ENCODE assay signal across 3 cellular contexts in the genomic region with DNA sequence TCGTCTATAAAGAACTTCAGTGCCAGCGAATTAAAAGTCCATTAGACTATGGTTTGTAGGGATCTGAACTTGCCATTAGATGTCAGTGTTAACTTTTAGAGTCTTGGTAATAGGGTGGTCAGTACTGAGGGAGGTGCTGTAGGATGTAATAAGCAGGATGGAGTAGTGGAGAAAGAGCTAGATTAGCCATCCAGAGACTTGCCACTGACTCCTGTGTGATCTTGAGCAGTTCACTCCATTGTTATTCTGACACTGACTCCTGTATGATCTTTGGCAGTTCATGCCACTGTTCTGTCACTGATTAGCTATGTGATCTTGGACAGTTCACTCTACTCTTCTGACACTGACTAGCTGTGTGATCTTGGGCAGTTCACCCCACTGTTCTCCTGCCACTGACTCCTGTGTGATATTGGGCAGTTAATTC.
TF ChIP-seq lines count a peak whose summit lies in the region.

No MANE protein-coding gene starts in this region.

TF ChIP-seq in A549, 52 proteins besides CTCF, POLR2A, EP300 and RAD21 (continued from another document and continues in another):
- TF ChIP-seq E2F6 (IDR thresholded peaks at IDR 0.05; ENCODE audit: borderline replicate concordance, low read depth) (no peak), NPAS2 (CRISPR knock-in tag; IDR thresholded peaks at IDR 0.05; ENCODE audit: borderline replicate concordance) (no peak), CBX2 (IDR thresholded peaks at IDR 0.05; ENCODE audit: borderline replicate concordance, low read depth) (no peak), POLR2AphosphoS2 (conservative IDR thresholded peaks at IDR 0.05; ENCODE audit: low read length) (no peak), RNF2 (IDR thresholded peaks at IDR 0.05; ENCODE audit: borderline replicate concordance, low read depth) (no peak), NR3C1 (IDR thresholded peaks at IDR 0.05) (no peak), USF2 (IDR thresholded peaks at IDR 0.05) (no peak), EHF (CRISPR knock-in tag; IDR thresholded peaks at IDR 0.05) (no peak), HOXB13 (CRISPR knock-in tag; IDR thresholded peaks at IDR 0.05; ENCODE audit: low read depth) (no peak), ZNF302 (CRISPR knock-in tag; IDR thresholded peaks at IDR 0.05) (no peak)
- TF ChIP-seq, protein P1, sequence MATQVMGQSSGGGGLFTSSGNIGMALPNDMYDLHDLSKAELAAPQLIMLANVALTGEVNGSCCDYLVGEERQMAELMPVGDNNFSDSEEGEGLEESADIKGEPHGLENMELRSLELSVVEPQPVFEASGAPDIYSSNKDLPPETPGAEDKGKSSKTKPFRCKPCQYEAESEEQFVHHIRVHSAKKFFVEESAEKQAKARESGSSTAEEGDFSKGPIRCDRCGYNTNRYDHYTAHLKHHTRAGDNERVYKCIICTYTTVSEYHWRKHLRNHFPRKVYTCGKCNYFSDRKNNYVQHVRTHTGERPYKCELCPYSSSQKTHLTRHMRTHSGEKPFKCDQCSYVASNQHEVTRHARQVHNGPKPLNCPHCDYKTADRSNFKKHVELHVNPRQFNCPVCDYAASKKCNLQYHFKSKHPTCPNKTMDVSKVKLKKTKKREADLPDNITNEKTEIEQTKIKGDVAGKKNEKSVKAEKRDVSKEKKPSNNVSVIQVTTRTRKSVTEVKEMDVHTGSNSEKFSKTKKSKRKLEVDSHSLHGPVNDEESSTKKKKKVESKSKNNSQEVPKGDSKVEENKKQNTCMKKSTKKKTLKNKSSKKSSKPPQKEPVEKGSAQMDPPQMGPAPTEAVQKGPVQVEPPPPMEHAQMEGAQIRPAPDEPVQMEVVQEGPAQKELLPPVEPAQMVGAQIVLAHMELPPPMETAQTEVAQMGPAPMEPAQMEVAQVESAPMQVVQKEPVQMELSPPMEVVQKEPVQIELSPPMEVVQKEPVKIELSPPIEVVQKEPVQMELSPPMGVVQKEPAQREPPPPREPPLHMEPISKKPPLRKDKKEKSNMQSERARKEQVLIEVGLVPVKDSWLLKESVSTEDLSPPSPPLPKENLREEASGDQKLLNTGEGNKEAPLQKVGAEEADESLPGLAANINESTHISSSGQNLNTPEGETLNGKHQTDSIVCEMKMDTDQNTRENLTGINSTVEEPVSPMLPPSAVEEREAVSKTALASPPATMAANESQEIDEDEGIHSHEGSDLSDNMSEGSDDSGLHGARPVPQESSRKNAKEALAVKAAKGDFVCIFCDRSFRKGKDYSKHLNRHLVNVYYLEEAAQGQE (IDR thresholded peaks at IDR 0.05) = no peak
- TF ChIP-seq, protein P2, sequence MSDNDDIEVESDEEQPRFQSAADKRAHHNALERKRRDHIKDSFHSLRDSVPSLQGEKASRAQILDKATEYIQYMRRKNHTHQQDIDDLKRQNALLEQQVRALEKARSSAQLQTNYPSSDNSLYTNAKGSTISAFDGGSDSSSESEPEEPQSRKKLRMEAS (IDR thresholded peaks at IDR 0.05) = no peak
- TF ChIP-seq, protein P3, sequence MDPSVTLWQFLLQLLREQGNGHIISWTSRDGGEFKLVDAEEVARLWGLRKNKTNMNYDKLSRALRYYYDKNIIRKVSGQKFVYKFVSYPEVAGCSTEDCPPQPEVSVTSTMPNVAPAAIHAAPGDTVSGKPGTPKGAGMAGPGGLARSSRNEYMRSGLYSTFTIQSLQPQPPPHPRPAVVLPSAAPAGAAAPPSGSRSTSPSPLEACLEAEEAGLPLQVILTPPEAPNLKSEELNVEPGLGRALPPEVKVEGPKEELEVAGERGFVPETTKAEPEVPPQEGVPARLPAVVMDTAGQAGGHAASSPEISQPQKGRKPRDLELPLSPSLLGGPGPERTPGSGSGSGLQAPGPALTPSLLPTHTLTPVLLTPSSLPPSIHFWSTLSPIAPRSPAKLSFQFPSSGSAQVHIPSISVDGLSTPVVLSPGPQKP (IDR thresholded peaks at IDR 0.05; ENCODE audit: low read depth, low read length) = no peak

TF ChIP-seq in HEK293, 187 proteins besides CTCF, POLR2A, EP300 and RAD21 (continued from another document):
- TF ChIP-seq ZNF776 (tag by site-specific recombination; IDR thresholded peaks at IDR 0.05; ENCODE audit: borderline replicate concordance) (no peak), MEIS1 (CRISPR knock-in tag; IDR thresholded peaks at IDR 0.05; ENCODE audit: borderline replicate concordance) (no peak), ZNF426 (tag by site-specific recombination; IDR thresholded peaks at IDR 0.05) (no peak), ZBTB44 (tag by site-specific recombination; IDR thresholded peaks at IDR 0.05) (no peak), ZNF155 (tag by site-specific recombination; IDR thresholded peaks at IDR 0.05) (no peak), ZNF10 (tag by site-specific recombination; IDR thresholded peaks at IDR 0.05) (peak; percentile 17; the same call in 1 of the 2 replicates), EGR2 (tag by site-specific recombination; IDR thresholded peaks at IDR 0.05; ENCODE audit: low read depth) (no peak), ZFP41 (tag by site-specific recombination; IDR thresholded peaks at IDR 0.05; ENCODE audit: borderline replicate concordance) (no peak), WT1 (tag by site-specific recombination; IDR thresholded peaks at IDR 0.05) (no peak), ZNF610 (tag by site-specific recombination; IDR thresholded peaks at IDR 0.05; ENCODE audit: borderline replicate concordance) (no peak), ZNF623 (tag by site-specific recombination; IDR thresholded peaks at IDR 0.05) (no peak), ZNF654 (tag by site-specific recombination; IDR thresholded peaks at IDR 0.05; ENCODE audit: low read depth) (peak; percentile 42), ZNF18 (tag by site-specific recombination; IDR thresholded peaks at IDR 0.05) (0 out of 2 replicates have a peak, but pooled peaks have one; percentile 53), ZNF514 (tag by site-specific recombination; IDR thresholded peaks at IDR 0.05) (no peak), ZNF133 (tag by site-specific recombination; IDR thresholded peaks at IDR 0.05) (no peak), ZNF555 (tag by site-specific recombination; conservative IDR thresholded peaks at IDR 0.05) (no peak), ZNF19 (tag by site-specific recombination; IDR thresholded peaks at IDR 0.05; ENCODE audit: low read depth) (no peak), ZNF114 (tag by site-specific recombination; IDR thresholded peaks at IDR 0.05) (no peak), YY1 (tag by site-specific recombination; IDR thresholded peaks at IDR 0.05) (no peak), SCRT1 (tag by site-specific recombination; IDR thresholded peaks at IDR 0.05; ENCODE audit: borderline replicate concordance) (no peak)

TF ChIP-seq in GM12878, 131 proteins besides CTCF, POLR2A, EP300 and RAD21 (continued from another document):
- TF ChIP-seq SUPT20H (IDR thresholded peaks at IDR 0.05; ENCODE audit: borderline replicate concordance, control insufficient read depth, low read depth, low read length) (no peak), EGR1 (IDR thresholded peaks at IDR 0.05; ENCODE audit: borderline replicate concordance in 1 of 2, low read depth in 2 of 2, low read length in 2 of 2) (no peak), BMI1 (IDR thresholded peaks at IDR 0.05; ENCODE audit: borderline replicate concordance) (no peak), ATF7 (IDR thresholded peaks at IDR 0.05; ENCODE audit: low read depth) (no peak), JUND (IDR thresholded peaks at IDR 0.05; ENCODE audit: low read depth, low read length) (no peak), MXI1 (IDR thresholded peaks at IDR 0.05; ENCODE audit: low read depth, low read length) (no peak), POU2F2 (IDR thresholded peaks at IDR 0.05; ENCODE audit: borderline replicate concordance, low read depth, low read length) (no peak), ZBED1 (IDR thresholded peaks at IDR 0.05; ENCODE audit: borderline replicate concordance) (no peak), KLF5 (IDR thresholded peaks at IDR 0.05; ENCODE audit: partially characterized antibody) (no peak)
- TF ChIP-seq, protein P4, sequence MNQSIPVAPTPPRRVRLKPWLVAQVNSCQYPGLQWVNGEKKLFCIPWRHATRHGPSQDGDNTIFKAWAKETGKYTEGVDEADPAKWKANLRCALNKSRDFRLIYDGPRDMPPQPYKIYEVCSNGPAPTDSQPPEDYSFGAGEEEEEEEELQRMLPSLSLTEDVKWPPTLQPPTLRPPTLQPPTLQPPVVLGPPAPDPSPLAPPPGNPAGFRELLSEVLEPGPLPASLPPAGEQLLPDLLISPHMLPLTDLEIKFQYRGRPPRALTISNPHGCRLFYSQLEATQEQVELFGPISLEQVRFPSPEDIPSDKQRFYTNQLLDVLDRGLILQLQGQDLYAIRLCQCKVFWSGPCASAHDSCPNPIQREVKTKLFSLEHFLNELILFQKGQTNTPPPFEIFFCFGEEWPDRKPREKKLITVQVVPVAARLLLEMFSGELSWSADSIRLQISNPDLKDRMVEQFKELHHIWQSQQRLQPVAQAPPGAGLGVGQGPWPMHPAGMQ (IDR thresholded peaks at IDR 0.05; ENCODE audit: borderline replicate concordance) = no peak
TF ChIP-seq in GM12878: peak in this region for 0.
